ENCODE assay signal across 18 cellular contexts in the genomic region with DNA sequence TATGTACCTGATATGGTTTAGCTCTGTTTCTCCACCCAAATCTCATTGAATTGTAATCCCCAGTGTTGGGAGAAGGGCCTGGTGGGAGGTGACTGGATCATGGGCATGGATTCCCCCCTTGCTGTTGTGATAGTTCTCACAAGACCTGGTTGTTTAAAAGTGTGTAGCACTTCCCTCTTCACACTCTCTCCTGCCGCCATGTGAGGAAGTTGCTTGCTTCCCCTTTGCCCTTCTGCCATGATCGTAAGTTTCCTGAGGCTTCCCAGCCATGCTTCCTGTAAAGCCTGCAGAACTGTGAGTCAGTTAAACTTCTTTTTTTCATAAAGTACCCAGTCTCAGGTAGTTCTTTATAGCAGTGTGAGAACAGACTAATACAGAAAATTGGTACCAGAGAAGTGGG.
DNase-seq lines count a peak whose midpoint lies in the region; ATAC-seq, FAIRE-seq and TF ChIP-seq lines count a peak whose summit lies in the region.
"Had no signal": no experiment of that assay in that cellular context is flagged by ENCODE, and none has a peak within 500 bp of the region (broad histone marks: within the 10 kb centered on the region; RNA-seq: fewer than 3 reads in every experiment).

No MANE protein-coding gene starts in this region.

- peak; percentile 53 for ATAC-seq in Right ventricle myocardium superior (ENCODE audit: poor library complexity)
- ATAC-seq in right cardiac atrium: no peak
- ATAC-seq in HepG2: no peak
- ATAC-seq: A549, HCT116, PC-3 had no signal

- no peaks in the 10 kb centered on the region for H3K4me1 ChIP-seq in right cardiac atrium (ENCODE audit: control insufficient read depth, insufficient read depth, low read length)
- no peaks in the 10 kb centered on the region for H3K4me1 ChIP-seq in HepG2 (ENCODE audit: insufficient read depth, low read length)
- H3K4me1 ChIP-seq: A549 had no signal

- DNase-seq in Right ventricle myocardium superior (no peak), right cardiac atrium (no peak), NB4 (ENCODE audit: low read depth) (peak; percentile 26), NCI-H446 (lab: John Stamatoyannopoulos, UW) (no peak), pons (ENCODE audit: low spot score) (no peak), HepG2 (ENCODE audit: low spot score) (no peak)
- DNase-seq in activated naive CD4-positive, alpha-beta T cell (lab: John Stamatoyannopoulos, UW): no peak
- DNase-seq: CD4-positive, alpha-beta memory T cell; DMS79; GM23248; NCI-H2029; NCI-H2171 treated with DMSO at 0.1 percent for 48 hours; NCI-H524; PC-3 had no signal

- peaks cover 39% of the 10 kb centered on the region for H3K9me3 Mint-ChIP-seq in dendritic cell treated with granulocyte-macrophage colony-stimulating factor and Interleukin-4, amounts not matched to agents 40 ng/mL and 50 ng/mL, for 4 days

- H3K4me1 Mint-ChIP-seq in dendritic cell treated with granulocyte-macrophage colony-stimulating factor and Interleukin-4, amounts not matched to agents 40 ng/mL and 50 ng/mL, for 4 days (ENCODE audit: low read depth): peaks cover 37% of the 10 kb centered on the region
- H3K4me1 Mint-ChIP-seq: CD4-positive, alpha-beta memory T cell had no signal

- no peak for TF ChIP-seq CTCF in NB4 (IDR thresholded peaks at IDR 0.05; ENCODE audit: low read depth, low read length)
- TF ChIP-seq CTCF in HepG2 (CRISPR knock-in tag; IDR thresholded peaks at IDR 0.05): no peak

- TF ChIP-seq POLR2A in NB4 (IDR thresholded peaks at IDR 0.05; ENCODE audit: extremely low read depth, insufficient read length) (no peak), HepG2 (IDR thresholded peaks at IDR 0.05; ENCODE audit: insufficient read depth in 1 of 2, low read depth in 2 of 2, low read length in 2 of 2) (no peak)

- no peak for TF ChIP-seq EP300 in HepG2 (IDR thresholded peaks at IDR 0.05; ENCODE audit: low read depth in 2 of 2, low read length in 2 of 2)
- no peak for TF ChIP-seq EP300 in HepG2 (CRISPR knock-in tag; IDR thresholded peaks at IDR 0.05; ENCODE audit: borderline replicate concordance)

- H3K9me3 ChIP-seq in right cardiac atrium (ENCODE audit: control insufficient read depth, low read length) (no peaks in the 10 kb centered on the region), HepG2 (ENCODE audit: low read length) (peaks cover 16% of the 10 kb centered on the region)

- no peaks in the 10 kb centered on the region for H3K27me3 Mint-ChIP-seq in dendritic cell treated with granulocyte-macrophage colony-stimulating factor and Interleukin-4, amounts not matched to agents 40 ng/mL and 50 ng/mL, for 4 days
- H3K27me3 Mint-ChIP-seq: CD4-positive, alpha-beta memory T cell had no signal

- no peak overlapping the region for H2AFZ ChIP-seq in HepG2 (ENCODE audit: low read length)
- H2AFZ ChIP-seq: GM23248 had no signal

- peak overlapping the region; percentile 49 for H3K27ac Mint-ChIP-seq in dendritic cell treated with granulocyte-macrophage colony-stimulating factor and Interleukin-4, amounts not matched to agents 40 ng/mL and 50 ng/mL, for 4 days

- CTCF ChIA-PET in HepG2 (lab: Yijun Ruan, JAX; ENCODE audit: low intra/inter-chr PET ratio, low total read pairs): no interaction called here

- POLR2A ChIA-PET in HepG2 (lab: Yijun Ruan, JAX): no interaction called here

- H3K4me3 ChIP-seq in right cardiac atrium (ENCODE audit: low read length) (no peak overlapping the region), NB4 (ENCODE audit: low read depth, low read length) (no peak overlapping the region), HepG2 (replicated peaks in 1 of 3; ENCODE audit: insufficient read depth in 1 of 3, low read depth in 2 of 3, low read length in 3 of 3) (no peak overlapping the region)
- H3K4me3 ChIP-seq: A549, GM23248 had no signal

- no TSS peak for BruUV-seq in HepG2 (replicated peaks; lab: Mats Ljungman, UMichigan)

- peaks cover 28% of the 10 kb centered on the region for H3K36me3 Mint-ChIP-seq in dendritic cell treated with granulocyte-macrophage colony-stimulating factor and Interleukin-4, amounts not matched to agents 40 ng/mL and 50 ng/mL, for 4 days (ENCODE audit: low read depth)

- WGBS in right cardiac atrium: 77% methylated on average over 2 of the region's 2 CpGs
- 57% methylated on average over 2 of the region's 2 CpGs for WGBS in HepG2 (ENCODE audit: low lambda C conversion rate)

- no peak for FAIRE-seq in HepG2 (lab: Jason Lieb, UNC)
- FAIRE-seq: A549, GM12892 had no signal

- H3K27ac ChIP-seq in right cardiac atrium (ENCODE audit: low read length) (no peak overlapping the region), HepG2 (ENCODE audit: extremely low read length, insufficient read depth, low read length) (no peak overlapping the region)
- H3K27ac ChIP-seq: A549, GM23248 had no signal

- H4K20me1 ChIP-seq in HepG2 (ENCODE audit: insufficient read depth, low read length): no peaks in the 10 kb centered on the region

- H3K27me3 ChIP-seq in right cardiac atrium (ENCODE audit: control insufficient read depth, insufficient read depth) (no peaks in the 10 kb centered on the region), HepG2 (ENCODE audit: control insufficient read depth in 1 of 2, insufficient read depth in 2 of 2, low read length in 2 of 2) (no peaks in the 10 kb centered on the region)

- H3K36me3 ChIP-seq in HepG2 (replicated peaks in 1 of 2; ENCODE audit: control insufficient read depth in 1 of 2, insufficient read depth in 2 of 2, low read length in 2 of 2): no peaks in the 10 kb centered on the region

- intact Hi-C loops in Right ventricle myocardium superior (cut with DNase I): no loop called here
- intact Hi-C loops in right cardiac atrium (cut with DNase I): no loop called here
- intact Hi-C loops in dendritic cell treated with granulocyte-macrophage colony-stimulating factor and Interleukin-4, amounts not matched to agents 40 ng/mL and 50 ng/mL, for 4 days (cut with micrococcal nuclease): no loop called here
- intact Hi-C loops in HepG2 (cut with micrococcal nuclease; ENCODE audit: unreplicated experiment): no loop called here

- no peaks in the 10 kb centered on the region for H3K79me2 ChIP-seq in HepG2 (ENCODE audit: insufficient read depth, low read length)

- H3K4me2 ChIP-seq in HepG2 (ENCODE audit: low read depth, low read length): no peak overlapping the region
- H3K4me2 ChIP-seq: A549 had no signal

- H3K9ac ChIP-seq in HepG2 (ENCODE audit: insufficient read depth, low read depth, low read length): no peak overlapping the region
- H3K9ac ChIP-seq: GM23248 had no signal

- no peak overlapping the region for H3K4me3 Mint-ChIP-seq in dendritic cell treated with granulocyte-macrophage colony-stimulating factor and Interleukin-4, amounts not matched to agents 40 ng/mL and 50 ng/mL, for 4 days
- H3K4me3 Mint-ChIP-seq: CD4-positive, alpha-beta memory T cell had no signal

- in situ Hi-C loops in HepG2 (cut with HindIII; ENCODE audit: extremely low pct_ligation_motif_present, low pct_unique_long_range_greater_than_20kb): no loop called here

- no peak for TF ChIP-seq RAD21 in HepG2 (CRISPR knock-in tag; IDR thresholded peaks at IDR 0.05)

TF ChIP-seq in HepG2, 621 proteins besides CTCF, POLR2A, EP300 and RAD21 (continues in another document):
- no peak for TF ChIP-seq BRCA1 (CRISPR knock-in tag; IDR thresholded peaks at IDR 0.05)
- TF ChIP-seq, protein P1, sequence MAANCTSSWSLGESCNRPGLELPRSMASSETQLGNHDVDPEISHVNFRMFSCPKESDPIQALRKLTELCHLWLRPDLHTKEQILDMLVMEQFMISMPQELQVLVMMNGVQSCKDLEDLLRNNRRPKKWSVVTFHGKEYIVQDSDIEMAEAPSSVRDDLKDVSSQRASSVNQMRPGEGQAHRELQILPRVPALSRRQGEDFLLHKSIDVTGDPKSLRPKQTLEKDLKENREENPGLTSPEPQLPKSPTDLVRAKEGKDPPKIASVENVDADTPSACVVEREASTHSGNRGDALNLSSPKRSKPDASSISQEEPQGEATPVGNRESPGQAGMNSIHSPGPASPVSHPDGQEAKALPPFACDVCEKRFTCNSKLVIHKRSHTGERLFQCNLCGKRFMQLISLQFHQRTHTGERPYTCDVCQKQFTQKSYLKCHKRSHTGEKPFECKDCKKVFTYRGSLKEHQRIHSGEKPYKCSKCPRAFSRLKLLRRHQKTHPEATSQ (CRISPR knock-in tag; IDR thresholded peaks at IDR 0.05; ENCODE audit: borderline replicate concordance): no peak
- no peak for TF ChIP-seq ZBTB1 (CRISPR knock-in tag; IDR thresholded peaks at IDR 0.05; ENCODE audit: borderline replicate concordance)
- TF ChIP-seq GABPA (IDR thresholded peaks at IDR 0.05; ENCODE audit: low read depth, low read length): no peak
- TF ChIP-seq GABPA (CRISPR knock-in tag; IDR thresholded peaks at IDR 0.05; ENCODE audit: low read depth): no peak
- no peak for TF ChIP-seq SRSF4 (IDR thresholded peaks at IDR 0.05; ENCODE audit: low read depth, low read length, poor library complexity, severe bottlenecking)
- no peak for TF ChIP-seq ZNF737 (CRISPR knock-in tag; IDR thresholded peaks at IDR 0.05; ENCODE audit: borderline replicate concordance)
- TF ChIP-seq, protein P2, sequence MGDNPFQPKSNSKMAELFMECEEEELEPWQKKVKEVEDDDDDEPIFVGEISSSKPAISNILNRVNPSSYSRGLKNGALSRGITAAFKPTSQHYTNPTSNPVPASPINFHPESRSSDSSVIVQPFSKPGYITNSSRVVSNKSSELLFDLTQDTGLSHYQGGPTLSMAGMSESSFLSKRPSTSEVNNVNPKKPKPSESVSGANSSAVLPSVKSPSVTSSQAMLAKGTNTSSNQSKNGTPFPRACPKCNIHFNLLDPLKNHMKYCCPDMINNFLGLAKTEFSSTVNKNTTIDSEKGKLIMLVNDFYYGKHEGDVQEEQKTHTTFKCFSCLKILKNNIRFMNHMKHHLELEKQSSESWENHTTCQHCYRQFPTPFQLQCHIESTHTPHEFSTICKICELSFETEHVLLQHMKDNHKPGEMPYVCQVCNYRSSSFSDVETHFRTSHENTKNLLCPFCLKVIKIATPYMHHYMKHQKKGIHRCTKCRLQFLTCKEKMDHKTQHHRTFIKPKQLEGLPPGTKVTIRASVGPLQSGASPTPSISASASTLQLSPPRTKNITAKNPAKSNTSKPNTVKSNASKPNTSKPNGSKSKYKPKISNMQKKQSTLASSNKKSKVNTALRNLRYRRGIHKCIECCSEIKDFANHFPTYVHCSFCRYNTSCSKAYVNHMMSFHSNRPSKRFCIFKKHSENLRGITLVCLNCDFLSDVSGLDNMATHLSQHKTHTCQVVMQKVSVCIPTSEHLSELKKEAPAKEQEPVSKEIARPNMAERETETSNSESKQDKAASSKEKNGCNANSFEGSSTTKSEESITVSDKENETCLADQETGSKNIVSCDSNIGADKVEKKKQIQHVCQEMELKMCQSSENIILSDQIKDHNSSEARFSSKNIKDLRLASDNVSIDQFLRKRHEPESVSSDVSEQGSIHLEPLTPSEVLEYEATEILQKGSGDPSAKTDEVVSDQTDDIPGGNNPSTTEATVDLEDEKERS (CRISPR knock-in tag; IDR thresholded peaks at IDR 0.05): no peak
